Comparison of ENCODE assay signal across 18 cellular contexts in genomic region chr19:45140144-45140503, GRCh38. TPM values are rescaled to one million over a fixed set of nuclear protein-coding genes. Genes with fewer than 3 reads are reported as not detected.
A peak's percentile ranks its signal among the peaks of the same experiment; 100 is the strongest.
DNase-seq lines count a peak whose midpoint lies in the region; ATAC-seq and TF ChIP-seq lines count a peak whose summit lies in the region.
"Had no signal": no experiment of that assay in that cellular context is flagged by ENCODE, and none has a peak within 500 bp of the region (broad histone marks: within the 10 kb centered on the region; RNA-seq: fewer than 3 reads in every experiment).

No MANE protein-coding gene starts in this region.

- H3K4me1 Mint-ChIP-seq in MCF 10A (ENCODE audit: insufficient read depth, unreplicated experiment), result peaks cover 6% of the 10 kb centered on the region
- peaks cover 25% of the 10 kb centered on the region for H3K4me1 Mint-ChIP-seq in WTC11
- H3K4me1 Mint-ChIP-seq in progenitor cell of endocrine pancreas (ENCODE audit: low read depth), result peaks cover 5% of the 10 kb centered on the region
- H3K4me1 Mint-ChIP-seq in activated CD8-positive, alpha-beta T cell treated with anti-CD3 and anti-CD28 coated beads for 36 hours (ENCODE audit: low read depth), result no peaks in the 10 kb centered on the region
- peaks cover 0 to 14% of the 10 kb centered on the region in 2 donors for H3K4me1 Mint-ChIP-seq in natural killer cell treated with Interleukin-12 subunit alpha and Interleukin-12 subunit beta and Interleukin-15 and Interleukin-18, amount 100 ng/mL, for 72 hours (ENCODE audit: low read depth in 2 of 2)

- no peak overlapping the region for H3K18ac ChIP-seq in IMR-90 (ENCODE audit: low read depth, low read length)

- H3K27ac ChIP-seq in breast epithelium, result no peak overlapping the region
- no peak overlapping the region for H3K27ac ChIP-seq in IMR-90 (ENCODE audit: insufficient read depth, low read length)
- H3K27ac ChIP-seq: HL-60 had no signal

- H3K23ac ChIP-seq in IMR-90 (ENCODE audit: low read depth, low read length), result no peak overlapping the region

- H3K14ac ChIP-seq in IMR-90 (replicated peaks; ENCODE audit: low read depth, low read length), result no peak overlapping the region

- H2AK9ac ChIP-seq in IMR-90 (replicated peaks; ENCODE audit: low read depth, low read length, poor library complexity), result peak overlapping the region; percentile 55

- no peak overlapping the region for H2BK15ac ChIP-seq in IMR-90 (ENCODE audit: low read depth, low read length)

- no peak overlapping the region for H3K4me3 ChIP-seq in breast epithelium
- H3K4me3 ChIP-seq in IMR-90 (ENCODE audit: insufficient read depth, low read depth, low read length), result no peak overlapping the region
- H3K4me3 ChIP-seq: BLaER1 treated with 17β-estradiol and CSF1 and Interleukin-3, amounts not matched to agents 10 nM and 100 nM; K562 had no signal

- no peak overlapping the region for H2AK5ac ChIP-seq in IMR-90 (ENCODE audit: low read depth, low read length)

- no peak overlapping the region for H3K4me2 ChIP-seq in IMR-90 (ENCODE audit: low read depth, low read length)
- H3K4me2 ChIP-seq: BLaER1 treated with 17β-estradiol and CSF1 and Interleukin-3, amounts not matched to agents 10 nM and 100 nM had no signal

- H2AFZ ChIP-seq in IMR-90 (replicated peaks; ENCODE audit: low read length, poor library complexity), result no peak overlapping the region

- H3K56ac ChIP-seq in IMR-90 (ENCODE audit: extremely low read depth, insufficient read depth, low read length), result no peak overlapping the region

- no peak for TF ChIP-seq CTCF in MCF 10A (IDR thresholded peaks at IDR 0.05; ENCODE audit: unreplicated experiment)
- no peak for TF ChIP-seq CTCF in breast epithelium (IDR thresholded peaks at IDR 0.05)
- TF ChIP-seq CTCF in IMR-90 (conservative IDR thresholded peaks at IDR 0.05; ENCODE audit: low read depth, low read length), result no peak
- no peak for TF ChIP-seq CTCF in WTC11 (IDR thresholded peaks at IDR 0.05)
- no peak for TF ChIP-seq CTCF in progenitor cell of endocrine pancreas (IDR thresholded peaks at IDR 0.05; ENCODE audit: unreplicated experiment)
- no peak for TF ChIP-seq CTCF in activated CD8-positive, alpha-beta T cell treated with anti-CD3 and anti-CD28 coated beads for 36 hours (IDR thresholded peaks at IDR 0.05)

- no peak overlapping the region for H4K5ac ChIP-seq in IMR-90 (ENCODE audit: low read depth, low read length)

- WGBS in IMR-90 (ENCODE audit: extremely low coverage in 2 of 2, insufficient read length in 1 of 2), 2 experiments, result no CpG with 5 or more reads among the region's 8 CpGs

- H3K36me3 Mint-ChIP-seq in MCF 10A (ENCODE audit: insufficient read depth, unreplicated experiment) (peaks cover 25% of the 10 kb centered on the region), WTC11 (peaks cover 10% of the 10 kb centered on the region), progenitor cell of endocrine pancreas (ENCODE audit: insufficient read depth) (peaks cover 7% of the 10 kb centered on the region)
- H3K36me3 Mint-ChIP-seq in activated CD8-positive, alpha-beta T cell treated with anti-CD3 and anti-CD28 coated beads for 36 hours (ENCODE audit: low read depth), result peaks cover 10% of the 10 kb centered on the region
- no peaks in the 10 kb centered on the region for H3K36me3 Mint-ChIP-seq in natural killer cell treated with Interleukin-12 subunit alpha and Interleukin-12 subunit beta and Interleukin-15 and Interleukin-18, amount 100 ng/mL, for 72 hours

- intact Hi-C loops in MCF 10A (cut with micrococcal nuclease) (no loop called here), breast epithelium (cut with DNase I; ENCODE audit: low total_unique reads) (no loop called here), IMR-90 (cut with micrococcal nuclease) (no loop called here)
- intact Hi-C loops in activated CD8-positive, alpha-beta T cell treated with anti-CD3 and anti-CD28 coated beads for 36 hours (cut with micrococcal nuclease), result no loop called here

- CTCF ChIA-PET in MCF 10A (lab: Yijun Ruan, JAX), result interaction anchor here (0.7 to 1.1 kb wide), 2 partner anchors 44 to 47 kb away, joined by 3 to 4 read pairs; no protein-coding TSS in a partner anchor
- CTCF ChIA-PET in IMR-90 (lab: Yijun Ruan, JAX), result interaction anchor here (1.0 kb wide), 1 partner anchor 10 kb away, joined by 6 read pairs; no protein-coding TSS in a partner anchor
- CTCF ChIA-PET in WTC11 (lab: Charles Lee), result interaction anchor here (0.9 kb wide), 1 partner anchor 17 kb away, joined by 3 read pairs; no protein-coding TSS in a partner anchor
- CTCF ChIA-PET in activated CD8-positive, alpha-beta T cell treated with anti-CD3 and anti-CD28 coated beads for 36 hours (lab: Charles Lee), result no interaction called here

- no peak overlapping the region for H3K4me3 Mint-ChIP-seq in MCF 10A (ENCODE audit: unreplicated experiment)
- H3K4me3 Mint-ChIP-seq in WTC11, result no peak overlapping the region
- H3K4me3 Mint-ChIP-seq in progenitor cell of endocrine pancreas (ENCODE audit: low read depth), result no peak overlapping the region
- H3K4me3 Mint-ChIP-seq in activated CD8-positive, alpha-beta T cell treated with anti-CD3 and anti-CD28 coated beads for 36 hours, result no peak overlapping the region
- no peak overlapping the region for H3K4me3 Mint-ChIP-seq in natural killer cell treated with Interleukin-12 subunit alpha and Interleukin-12 subunit beta and Interleukin-15 and Interleukin-18, amount 100 ng/mL, for 72 hours
- H3K4me3 Mint-ChIP-seq: CD8-positive, alpha-beta T cell had no signal

- H3K4me1 ChIP-seq in breast epithelium, result no peaks in the 10 kb centered on the region
- 0 out of 2 replicates have a peak, but pooled peaks cover 2% of the 10 kb centered on the region for H3K4me1 ChIP-seq in IMR-90 (ENCODE audit: control insufficient read depth, insufficient read depth, low read length)

- H3K27me3 Mint-ChIP-seq in MCF 10A (ENCODE audit: insufficient read depth, unreplicated experiment) (no peaks in the 10 kb centered on the region), WTC11 (ENCODE audit: low read depth) (no peaks in the 10 kb centered on the region), progenitor cell of endocrine pancreas (no peaks in the 10 kb centered on the region)
- H3K27me3 Mint-ChIP-seq in activated CD8-positive, alpha-beta T cell treated with anti-CD3 and anti-CD28 coated beads for 36 hours, result no peaks in the 10 kb centered on the region
- no peaks in the 10 kb centered on the region for H3K27me3 Mint-ChIP-seq in natural killer cell treated with Interleukin-12 subunit alpha and Interleukin-12 subunit beta and Interleukin-15 and Interleukin-18, amount 100 ng/mL, for 72 hours

- peaks cover 22 to 44% of the 10 kb centered on the region in 2 experiments; a peak in 3 of 4 replicates for H3K79me1 ChIP-seq in IMR-90 (ENCODE audit: low read depth in 1 of 2, low read length in 2 of 2)

- in situ Hi-C loops in IMR-90 (cut with MboI; ENCODE audit: low sequenced_read_pairs), result no loop called here

- no peak overlapping the region for H3K9ac ChIP-seq in IMR-90 (ENCODE audit: low read depth, low read length)

- no peak for TF ChIP-seq RAD21 in IMR-90 (IDR thresholded peaks at IDR 0.05; ENCODE audit: low read length)

- H3K27me3 ChIP-seq in breast epithelium (no peaks in the 10 kb centered on the region), IMR-90 (ENCODE audit: control insufficient read depth, insufficient read depth, low read length) (no peaks in the 10 kb centered on the region)
- H3K27me3 ChIP-seq: BLaER1 treated with 17β-estradiol and CSF1 and Interleukin-3, amounts not matched to agents 10 nM and 100 nM had no signal

- H4K20me1 ChIP-seq in IMR-90 (ENCODE audit: insufficient read depth, low read length), result peaks cover 28% of the 10 kb centered on the region

- H4K8ac ChIP-seq in IMR-90 (ENCODE audit: low read depth in 2 of 2, low read length in 2 of 2), result no peak overlapping the region

- H2BK20ac ChIP-seq in IMR-90 (ENCODE audit: low read depth, low read length), result no peak overlapping the region

- DNase-seq in MCF 10A (ENCODE audit: unreplicated experiment) (no peak), breast epithelium (ENCODE audit: low spot score in 2 of 2) (no peak), IMR-90 (no peak), WTC11 (ENCODE audit: low spot score) (no peak), progenitor cell of endocrine pancreas (ENCODE audit: low spot score, unreplicated experiment) (no peak)
- no peak for DNase-seq in activated CD8-positive, alpha-beta T cell treated with anti-CD3 and anti-CD28 coated beads for 36 hours
- no peak for DNase-seq in natural killer cell treated with Interleukin-12 subunit alpha and Interleukin-12 subunit beta and Interleukin-15 and Interleukin-18, amount 100 ng/mL, for 72 hours (ENCODE audit: low spot score)
- DNase-seq: 8988T; Calu3; CD8-positive, alpha-beta T cell; DMS79 treated with DMSO at 0.1 percent for 48 hours; GF-D8; HCEC 1CT had no signal

- dilution Hi-C loops in IMR-90 (cut with HindIII; ENCODE audit: low sequenced_read_pairs, unreplicated experiment), result no loop called here

- H3K27ac Mint-ChIP-seq in MCF 10A (ENCODE audit: low read depth, unreplicated experiment), result peak overlapping the region; percentile 54
- peak overlapping the region; percentile 65; the same call in 1 of the 2 replicates for H3K27ac Mint-ChIP-seq in WTC11
- H3K27ac Mint-ChIP-seq in progenitor cell of endocrine pancreas, result peak overlapping the region; percentile 67
- no peak overlapping the region for H3K27ac Mint-ChIP-seq in activated CD8-positive, alpha-beta T cell treated with anti-CD3 and anti-CD28 coated beads for 36 hours
- no peak overlapping the region for H3K27ac Mint-ChIP-seq in natural killer cell treated with Interleukin-12 subunit alpha and Interleukin-12 subunit beta and Interleukin-15 and Interleukin-18, amount 100 ng/mL, for 72 hours
- H3K27ac Mint-ChIP-seq: CD8-positive, alpha-beta T cell had no signal

- H3K9me1 ChIP-seq in IMR-90 (ENCODE audit: insufficient read depth, low read length), result peaks cover 4% of the 10 kb centered on the region; the same call in 1 of the 2 replicates

- no peak for TF ChIP-seq POLR2A in breast epithelium (IDR thresholded peaks at IDR 0.05)
- no peak for TF ChIP-seq POLR2A in IMR-90 (IDR thresholded peaks at IDR 0.05; ENCODE audit: low read depth, low read length)

- no peak overlapping the region for H3K4ac ChIP-seq in IMR-90 (ENCODE audit: low read depth, low read length)

- H2BK120ac ChIP-seq in IMR-90 (ENCODE audit: low read depth, low read length), result no peak overlapping the region

- POLR2A ChIA-PET in MCF 10A (lab: Yijun Ruan, JAX), result interaction anchor here (0.6 kb wide), 2 partner anchors 9 to 129 kb away, joined by 3 to 4 read pairs; no protein-coding TSS in a partner anchor
- POLR2A ChIA-PET in IMR-90 (lab: Charles Lee; ENCODE audit: unreplicated experiment), result no interaction called here
- POLR2A ChIA-PET in WTC11 (lab: Charles Lee), result no interaction called here
- POLR2A ChIA-PET in activated CD8-positive, alpha-beta T cell treated with anti-CD3 and anti-CD28 coated beads for 36 hours (lab: Charles Lee), result interaction anchor here (1.4 kb wide), 1 partner anchor 11 kb away, joined by 3 read pairs; no protein-coding TSS in a partner anchor

- no peaks in the 10 kb centered on the region for H3K9me3 Mint-ChIP-seq in MCF 10A (ENCODE audit: unreplicated experiment)
- no peaks in the 10 kb centered on the region for H3K9me3 Mint-ChIP-seq in WTC11
- no peaks in the 10 kb centered on the region for H3K9me3 Mint-ChIP-seq in progenitor cell of endocrine pancreas (ENCODE audit: low read depth)
- no peaks in the 10 kb centered on the region for H3K9me3 Mint-ChIP-seq in activated CD8-positive, alpha-beta T cell treated with anti-CD3 and anti-CD28 coated beads for 36 hours
- no peaks in the 10 kb centered on the region for H3K9me3 Mint-ChIP-seq in natural killer cell treated with Interleukin-12 subunit alpha and Interleukin-12 subunit beta and Interleukin-15 and Interleukin-18, amount 100 ng/mL, for 72 hours
- H3K9me3 Mint-ChIP-seq: CD8-positive, alpha-beta T cell had no signal

- no peak overlapping the region for H4K91ac ChIP-seq in IMR-90 (ENCODE audit: insufficient read depth, low read depth, low read length)

- no peak for ATAC-seq in IMR-90 (ENCODE audit: low read depth)
- ATAC-seq in WTC11, result no peak
- no peak for ATAC-seq in activated CD8-positive, alpha-beta T cell treated with anti-CD3 and anti-CD28 coated beads for 36 hours
- ATAC-seq in natural killer cell treated with Interleukin-12 subunit alpha and Interleukin-12 subunit beta and Interleukin-15 and Interleukin-18, amount 100 ng/mL, for 72 hours, result no peak
- ATAC-seq in HG03520 (IDR thresholded peaks at IDR 0.05; ENCODE audit: unreplicated experiment), result no peak
- ATAC-seq: CD8-positive, alpha-beta T cell; K562 had no signal

- no peak overlapping the region for H2BK5ac ChIP-seq in IMR-90 (ENCODE audit: low read depth, low read length, poor library complexity, severe bottlenecking)

- BruUV-seq in MCF 10A (replicated peaks; lab: Mats Ljungman, UMichigan), result no TSS peak
- no TSS peak for BruUV-seq in IMR-90 (replicated peaks; lab: Mats Ljungman, UMichigan)

- H3K9me3 ChIP-seq in breast epithelium (no peaks in the 10 kb centered on the region), IMR-90 (ENCODE audit: control insufficient read depth, insufficient read depth, low read length) (no peaks in the 10 kb centered on the region)
- H3K9me3 ChIP-seq: BLaER1 treated with 17β-estradiol and CSF1 and Interleukin-3, amounts not matched to agents 10 nM and 100 nM had no signal

- no peaks in the 10 kb centered on the region for H3K36me3 ChIP-seq in breast epithelium
- peaks cover 31% of the 10 kb centered on the region for H3K36me3 ChIP-seq in IMR-90 (ENCODE audit: control insufficient read depth, insufficient read depth, low read length)

RNA-seq across cellular contexts. Expression of gene NKPD1, which starts 20.7 kb away (rescaled TPM):
- total RNA-seq in MCF 10A (2022), result 0.09 and 0.22 TPM in 2 replicates
- total RNA-seq in breast epithelium, result 1 to 10 TPM in 2 of 3 donors, under 1 TPM in 1; 0.16 to 1.3 (median 1.0) TPM
- total RNA-seq in IMR-90 (2012; rRNA removed), result under 0.01 TPM in 2 replicates
- polyA plus RNA-seq in IMR-90 (2012; rRNA removed), result 0.09 and 0.14 TPM in 2 replicates
- polyA plus RNA-seq in IMR-90 (2012; cell fraction: cytosol; rRNA removed), result 0.06 and 0.14 TPM in 2 replicates
- polyA plus RNA-seq in IMR-90 (2012; cell fraction: nucleus; rRNA removed; ENCODE audit: low replicate concordance), result 0.15 and 0.71 TPM in 2 replicates
- total RNA-seq in WTC11 (2021), result 0.57 to 1.1 TPM (median 0.76 TPM) in 3 replicates
- 0.34 and 0.53 TPM in 2 replicates for total RNA-seq in progenitor cell of endocrine pancreas
- under 1 TPM; 0.07 to 0.16 TPM for total RNA-seq in activated CD8-positive, alpha-beta T cell treated with anti-CD3 and anti-CD28 coated beads for 36 hours
- under 1 TPM; 0.14 to 0.22 TPM for total RNA-seq in natural killer cell treated with Interleukin-12 subunit alpha and Interleukin-12 subunit beta and Interleukin-15 and Interleukin-18, amount 100 ng/mL, for 72 hours
- total RNA-seq: HT1080 had no signal

RNA-seq across cellular contexts. Expression of gene TRAPPC6A, which starts 37.9 kb away (rescaled TPM):
- total RNA-seq in MCF 10A (2022), result 14.4 and 16.1 TPM in 2 replicates
- total RNA-seq in breast epithelium, result 10 to 100 TPM; 29.5 to 54.4 (median 34.7) TPM
- 3.1 and 4.1 TPM in 2 replicates for total RNA-seq in IMR-90 (2012; rRNA removed)
- polyA plus RNA-seq in IMR-90 (2012; rRNA removed), result 11.9 and 13.4 TPM in 2 replicates
- polyA plus RNA-seq in IMR-90 (2012; cell fraction: cytosol; rRNA removed), result 10.6 and 35.3 TPM in 2 replicates
- 5.3 and 9.9 TPM in 2 replicates for polyA plus RNA-seq in IMR-90 (2012; cell fraction: nucleus; rRNA removed; ENCODE audit: low replicate concordance)
- total RNA-seq in WTC11 (2021), result 59.7 to 75.8 TPM (median 67.1 TPM) in 3 replicates
- 40.4 and 43.8 TPM in 2 replicates for total RNA-seq in progenitor cell of endocrine pancreas
- total RNA-seq in activated CD8-positive, alpha-beta T cell treated with anti-CD3 and anti-CD28 coated beads for 36 hours, result 10 to 100 TPM; 27.3 to 28.8 TPM
- 10 to 100 TPM; 17.5 to 33.5 TPM for total RNA-seq in natural killer cell treated with Interleukin-12 subunit alpha and Interleukin-12 subunit beta and Interleukin-15 and Interleukin-18, amount 100 ng/mL, for 72 hours

RNA-seq across cellular contexts. Expression of gene BLOC1S3, which starts 38.5 kb away (rescaled TPM):
- total RNA-seq in MCF 10A (2022) (14.0 and 18.1 TPM in 2 replicates), breast epithelium (10 to 100 TPM; 10.2 to 13.0 (median 10.6) TPM), IMR-90 (2012; rRNA removed) (0.83 and 1.1 TPM in 2 replicates), WTC11 (2021) (9.0 to 10.8 TPM (median 10.0 TPM) in 3 replicates), progenitor cell of endocrine pancreas (8.7 and 9.1 TPM in 2 replicates)
- 4.7 and 4.9 TPM in 2 replicates for polyA plus RNA-seq in IMR-90 (2012; rRNA removed)
- polyA plus RNA-seq in IMR-90 (2012; cell fraction: cytosol; rRNA removed), result 3.6 and 6.5 TPM in 2 replicates
- polyA plus RNA-seq in IMR-90 (2012; cell fraction: nucleus; rRNA removed; ENCODE audit: low replicate concordance), result 4.6 and 6.9 TPM in 2 replicates
- total RNA-seq in activated CD8-positive, alpha-beta T cell treated with anti-CD3 and anti-CD28 coated beads for 36 hours, result 10 to 100 TPM in 1 of 2 experiments, 1 to 10 TPM in 1; 8.9 to 10.8 TPM
- total RNA-seq in natural killer cell treated with Interleukin-12 subunit alpha and Interleukin-12 subunit beta and Interleukin-15 and Interleukin-18, amount 100 ng/mL, for 72 hours, result 10 to 100 TPM; 15.4 to 20.5 TPM

RNA-seq across cellular contexts. Expression of gene PPP1R37, which starts 47.1 kb away (rescaled TPM):
- total RNA-seq in MCF 10A (2022), result 22.0 and 22.5 TPM in 2 replicates
- 10 to 100 TPM; 18.6 to 50.8 (median 33.8) TPM for total RNA-seq in breast epithelium
- total RNA-seq in IMR-90 (2012; rRNA removed), result 13.1 and 13.9 TPM in 2 replicates
- 18.5 and 20.8 TPM in 2 replicates for polyA plus RNA-seq in IMR-90 (2012; rRNA removed)
- polyA plus RNA-seq in IMR-90 (2012; cell fraction: cytosol; rRNA removed), result 14.0 and 22.6 TPM in 2 replicates
- 41.6 and 72.5 TPM in 2 replicates for polyA plus RNA-seq in IMR-90 (2012; cell fraction: nucleus; rRNA removed; ENCODE audit: low replicate concordance)
- 34.5 to 35.9 TPM (median 35.4 TPM) in 3 replicates for total RNA-seq in WTC11 (2021)
- total RNA-seq in progenitor cell of endocrine pancreas, result 44.8 and 45.8 TPM in 2 replicates
- 10 to 100 TPM; 20.9 to 21.2 TPM for total RNA-seq in activated CD8-positive, alpha-beta T cell treated with anti-CD3 and anti-CD28 coated beads for 36 hours
- total RNA-seq in natural killer cell treated with Interleukin-12 subunit alpha and Interleukin-12 subunit beta and Interleukin-15 and Interleukin-18, amount 100 ng/mL, for 72 hours, result 10 to 100 TPM; 18.1 to 36.3 TPM

Comparison
In these comparisons a context has a peak if more than half of its experiments do, and no peak if none do; other contexts are left out.
1. H3K27ac Mint-ChIP-seq: peak in MCF 10A (single experiment), WTC11 (single experiment) and progenitor cell of endocrine pancreas (single experiment); none in activated CD8-positive, alpha-beta T cell treated with anti-CD3 and anti-CD28 coated beads for 36 hours (single experiment) and natural killer cell treated with Interleukin-12 subunit alpha and Interleukin-12 subunit beta and Interleukin-15 and Interleukin-18, amount 100 ng/mL, for 72 hours (0 of 2).
2. POLR2A ChIA-PET loops: an anchor here in MCF 10A (0.6 kb wide) and activated CD8-positive, alpha-beta T cell treated with anti-CD3 and anti-CD28 coated beads for 36 hours (1.4 kb wide); none called in IMR-90 and WTC11.